In genomic region chr17:66564992-66565465, GRCh38 we compare ENCODE assay signal across 1 cellular context.
TF ChIP-seq lines count a peak whose summit lies in the region.

No MANE protein-coding gene starts in this region.

TF ChIP-seq in SK-N-SH, 30 proteins besides CTCF, POLR2A, EP300 and RAD21 (continued from another document):
- TF ChIP-seq MAX (IDR thresholded peaks at IDR 0.05; ENCODE audit: low read depth) (no peak), PBX3 (IDR thresholded peaks at IDR 0.05) (no peak), CHD2 (IDR thresholded peaks at IDR 0.05; ENCODE audit: low read length, partially characterized antibody) (no peak), FOXM1 (IDR thresholded peaks at IDR 0.05; ENCODE audit: low read depth) (no peak), REST (IDR thresholded peaks at IDR 0.05; ENCODE audit: low read depth, low read length) (no peak), TEAD4 (IDR thresholded peaks at IDR 0.05; ENCODE audit: borderline replicate concordance, insufficient read depth) (no peak)
